23 cellular contexts compared by ENCODE assay signal in genomic region chr16:83456934-83457333, GRCh38.
A peak's percentile ranks its signal among the peaks of the same experiment; 100 is the strongest.
DNase-seq lines count a peak whose midpoint lies in the region; ATAC-seq and TF ChIP-seq lines count a peak whose summit lies in the region.
"Had no signal": no experiment of that assay in that cellular context is flagged by ENCODE, and none has a peak within 500 bp of the region (broad histone marks: within the 10 kb centered on the region; RNA-seq: fewer than 3 reads in every experiment).

No MANE protein-coding gene starts in this region.

- H3K27ac ChIP-seq in heart left ventricle, result no peak overlapping the region
- no peak overlapping the region for H3K27ac ChIP-seq in left ventricle myocardium inferior (replicated peaks)
- H3K27ac ChIP-seq in right cardiac atrium (ENCODE audit: low read length), result no peak overlapping the region
- H3K27ac ChIP-seq: BLaER1 had no signal

- peak in 1 of 5 donors; percentile 55 for DNase-seq in heart left ventricle
- DNase-seq in Right ventricle myocardium inferior (ENCODE audit: missing footprints), result no peak
- peak; percentile 20 for DNase-seq in left ventricle myocardium inferior
- no peak for DNase-seq in left cardiac atrium
- peak in 2 of 3 donors; percentile 46 to 47 for DNase-seq in right cardiac atrium
- DNase-seq in OCI-M2 (lab: John Stamatoyannopoulos, UW; ENCODE audit: unreplicated experiment), result no peak
- DNase-seq: 8988T; ACHN; BE2C; C1 segment of cervical spinal cord; CD4-positive, alpha-beta memory T cell; CD4-positive, CD25-positive, alpha-beta regulatory T cell; CD8-positive, alpha-beta memory T cell; COR-L47; DMS 273 treated with DMSO at 0.1 percent for 48 hours; DMS153; DMS53; DMS79; DND-41; EL; GDM1 had no signal

- H3K4me3 ChIP-seq in heart left ventricle (no peak overlapping the region), left ventricle myocardium inferior (no peak overlapping the region), right cardiac atrium (ENCODE audit: low read length) (no peak overlapping the region)
- H3K4me3 ChIP-seq: BLaER1, GM12878 had no signal

- H3K9me3 ChIP-seq in heart left ventricle, result no peaks in the 10 kb centered on the region
- no peaks in the 10 kb centered on the region for H3K9me3 ChIP-seq in left ventricle myocardium inferior (replicated peaks)
- no peaks in the 10 kb centered on the region for H3K9me3 ChIP-seq in right cardiac atrium (ENCODE audit: control insufficient read depth, low read length)
- H3K9me3 ChIP-seq: BE2C, BLaER1 had no signal

- TF ChIP-seq POLR2A in heart left ventricle (IDR thresholded peaks at IDR 0.05), result no peak

- intact Hi-C loops in heart left ventricle (cut with DNase I), result no loop called here
- intact Hi-C loops in Right ventricle myocardium inferior (cut with DNase I), result no loop called here
- intact Hi-C loops in left ventricle myocardium inferior (cut with micrococcal nuclease), result no loop called here
- intact Hi-C loops in left cardiac atrium (cut with DNase I), result no loop called here
- intact Hi-C loops in right cardiac atrium (cut with DNase I), result no loop called here

- WGBS in heart left ventricle, 4 donors, result 48 to 66% (median 63%) methylated on average over 8 of the region's 8 CpGs
- 66% methylated on average over 8 of the region's 8 CpGs for WGBS in right cardiac atrium

- H3K36me3 ChIP-seq in heart left ventricle (no peaks in the 10 kb centered on the region), left ventricle myocardium inferior (no peaks in the 10 kb centered on the region)
- H3K36me3 ChIP-seq: BE2C, BLaER1 had no signal

- H3K27me3 ChIP-seq in heart left ventricle, result no peaks in the 10 kb centered on the region
- no peaks in the 10 kb centered on the region for H3K27me3 ChIP-seq in left ventricle myocardium inferior (ENCODE audit: low read depth)
- H3K27me3 ChIP-seq in right cardiac atrium (ENCODE audit: control insufficient read depth, insufficient read depth), result no peaks in the 10 kb centered on the region
- H3K27me3 ChIP-seq: BE2C, BLaER1 had no signal

- H3K4me1 ChIP-seq in heart left ventricle (peaks cover 0 to 5% (median 0%) of the 10 kb centered on the region in 12 donors), left ventricle myocardium inferior (peaks cover 6% of the 10 kb centered on the region), right cardiac atrium (ENCODE audit: control insufficient read depth, insufficient read depth, low read length) (no peaks in the 10 kb centered on the region)
- H3K4me1 ChIP-seq: BE2C, BLaER1 had no signal

- ATAC-seq in heart left ventricle (peak in 3 of 4 donors; percentile 28 to 42 (median 36)), Right ventricle myocardium inferior (no peak), left cardiac atrium (no peak), right cardiac atrium (no peak)
- ATAC-seq: GM12878 had no signal

- TF ChIP-seq CTCF in heart left ventricle (IDR thresholded peaks at IDR 0.05), result no peak
- TF ChIP-seq CTCF in left ventricle myocardium inferior (IDR thresholded peaks at IDR 0.05; ENCODE audit: borderline replicate concordance), result no peak

Comparison
In these comparisons a context has a peak if more than half of its experiments do, and no peak if none do; other contexts are left out.
1. ATAC-seq: peak in heart left ventricle (3 of 4); none in Right ventricle myocardium inferior (single experiment), left cardiac atrium (0 of 2) and right cardiac atrium (0 of 2).
2. DNase-seq: peak in left ventricle myocardium inferior (single experiment) and right cardiac atrium (2 of 3); none in Right ventricle myocardium inferior (single experiment), left cardiac atrium (single experiment) and OCI-M2 (single experiment).